Comparison of ENCODE assay signal across 19 cellular contexts in the genomic region with DNA sequence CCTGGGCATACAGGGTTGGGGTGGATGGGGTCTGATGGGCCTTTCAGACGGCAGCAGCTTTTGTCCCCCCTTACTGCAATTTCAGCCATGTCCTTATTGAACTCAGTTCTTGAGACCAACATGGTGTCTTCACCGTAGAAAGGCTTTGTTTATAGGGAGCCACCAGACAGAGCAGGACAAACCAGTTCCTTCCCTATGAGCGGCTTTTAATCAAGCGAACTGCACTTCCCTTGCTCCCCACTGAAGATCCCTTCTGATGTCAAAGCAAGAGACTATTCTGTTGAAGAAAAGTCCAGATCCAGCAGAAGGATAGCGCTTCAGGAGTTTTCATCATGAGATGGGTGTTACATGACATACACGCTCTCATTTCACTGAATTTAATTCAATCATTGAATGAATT.
DNase-seq lines count a peak whose midpoint lies in the region; ATAC-seq, FAIRE-seq and TF ChIP-seq lines count a peak whose summit lies in the region.
"Had no signal": no experiment of that assay in that cellular context is flagged by ENCODE, and none has a peak within 500 bp of the region (broad histone marks: within the 10 kb centered on the region; RNA-seq: fewer than 3 reads in every experiment).

No MANE protein-coding gene starts in this region.

- H3K9ac ChIP-seq in kidney (ENCODE audit: low read length in 2 of 2), result no peak overlapping the region

- H3K36me3 Mint-ChIP-seq in GM23338 (ENCODE audit: low read depth) (no peaks in the 10 kb centered on the region), type B pancreatic cell (no peaks in the 10 kb centered on the region)
- no peaks in the 10 kb centered on the region for H3K36me3 Mint-ChIP-seq in activated T-cell treated with anti-CD3 and anti-CD28 coated beads, Interleukin-2, amount 50 U/mL, for 24 hours (ENCODE audit: low read depth)
- H3K36me3 Mint-ChIP-seq: CD8-positive, alpha-beta T cell had no signal

- H2AFZ ChIP-seq in GM23338, result peak overlapping the region; percentile 78; the same call in 1 of the 2 replicates

- H3K4me1 ChIP-seq in GM23338 (ENCODE audit: insufficient read depth) (no peaks in the 10 kb centered on the region), kidney (ENCODE audit: control insufficient read depth in 1 of 2, insufficient read depth in 1 of 2, low read depth in 1 of 2, low read length in 2 of 2) (no peaks in the 10 kb centered on the region)

- no peaks in the 10 kb centered on the region for H3K9me3 ChIP-seq in kidney (ENCODE audit: control insufficient read depth in 1 of 2, low read length in 2 of 2)
- H3K9me3 ChIP-seq: A549, BE2C had no signal

- no peaks in the 10 kb centered on the region for H3K27me3 ChIP-seq in GM23338 (ENCODE audit: insufficient read depth)
- H3K27me3 ChIP-seq: BE2C had no signal

- no peaks in the 10 kb centered on the region for H3K79me2 ChIP-seq in GM23338 (replicated peaks; ENCODE audit: insufficient read depth)

- H3K36me3 ChIP-seq in GM23338 (ENCODE audit: insufficient read depth) (no peaks in the 10 kb centered on the region), kidney (ENCODE audit: control insufficient read depth in 1 of 2, insufficient read depth in 2 of 2, low read length in 2 of 2) (no peaks in the 10 kb centered on the region)
- H3K36me3 ChIP-seq: BE2C had no signal

- peaks cover 10% of the 10 kb centered on the region; the same call in 1 of the 2 replicates for H3K9me2 ChIP-seq in GM23338 (ENCODE audit: insufficient read depth)

- ATAC-seq in GM23338, result no peak
- ATAC-seq: A549; CD8-positive, alpha-beta T cell had no signal

- intact Hi-C loops in kidney (cut with DNase I), result no loop called here

- TF ChIP-seq CTCF in GM23338 (conservative IDR thresholded peaks at IDR 0.05; ENCODE audit: low read depth in 2 of 2) (no peak), epithelial cell of esophagus (IDR thresholded peaks at IDR 0.05; ENCODE audit: insufficient read depth, low read depth, low read length, missing control alignments) (no peak), type B pancreatic cell (conservative IDR thresholded peaks at IDR 0.05) (no peak), kidney (IDR thresholded peaks at IDR 0.05; ENCODE audit: borderline replicate concordance, extremely low read depth, insufficient read depth) (no peak)

- no peak overlapping the region for H3K27ac Mint-ChIP-seq in GM23338
- peak overlapping the region; percentile 85 for H3K27ac Mint-ChIP-seq in type B pancreatic cell
- H3K27ac Mint-ChIP-seq in activated T-cell treated with anti-CD3 and anti-CD28 coated beads, Interleukin-2, amount 50 U/mL, for 24 hours, result no peak overlapping the region
- H3K27ac Mint-ChIP-seq: CD8-positive, alpha-beta T cell; HFFc6 had no signal

- FAIRE-seq in kidney (lab: Jason Lieb, UNC), result no peak
- FAIRE-seq: A549, D721Med had no signal

- H3K9me3 Mint-ChIP-seq in GM23338 (no peaks in the 10 kb centered on the region), type B pancreatic cell (peaks cover 8% of the 10 kb centered on the region)
- H3K9me3 Mint-ChIP-seq in activated T-cell treated with anti-CD3 and anti-CD28 coated beads, Interleukin-2, amount 50 U/mL, for 24 hours, result no peaks in the 10 kb centered on the region
- H3K9me3 Mint-ChIP-seq: CD8-positive, alpha-beta T cell; HFFc6 had no signal

- DNase-seq in GM23338 (ENCODE audit: low spot score) (no peak), NCI-H146 treated with DMSO at 0.1 percent for 48 hours (lab: John Stamatoyannopoulos, UW; ENCODE audit: unreplicated experiment) (peak; percentile 31), epithelial cell of esophagus (ENCODE audit: low read depth) (peak; percentile 20), type B pancreatic cell (ENCODE audit: extremely low spot score, unreplicated experiment) (no peak), ureter (ENCODE audit: low spot score) (no peak), kidney (no peak)
- DNase-seq in activated T-cell treated with anti-CD3 and anti-CD28 coated beads, Interleukin-2, amount 50 U/mL, for 24 hours, result no peak
- DNase-seq: CD8-positive, alpha-beta T cell; COR-L47; DMS153; EL; GF-D8; HCEC 1CT; HFFc6 had no signal

- H3K27me3 Mint-ChIP-seq in GM23338 (ENCODE audit: insufficient read depth, low read depth, poor library complexity), result peaks cover 6% of the 10 kb centered on the region
- no peaks in the 10 kb centered on the region for H3K27me3 Mint-ChIP-seq in type B pancreatic cell
- no peaks in the 10 kb centered on the region for H3K27me3 Mint-ChIP-seq in activated T-cell treated with anti-CD3 and anti-CD28 coated beads, Interleukin-2, amount 50 U/mL, for 24 hours

- H3K4me1 Mint-ChIP-seq in GM23338 (peaks cover 3% of the 10 kb centered on the region; the same call in 1 of the 3 replicates), type B pancreatic cell (ENCODE audit: unreplicated experiment) (peaks cover 60% of the 10 kb centered on the region)
- peaks cover 38% of the 10 kb centered on the region for H3K4me1 Mint-ChIP-seq in activated T-cell treated with anti-CD3 and anti-CD28 coated beads, Interleukin-2, amount 50 U/mL, for 24 hours (ENCODE audit: low read depth)

- no peaks in the 10 kb centered on the region for H3F3A ChIP-seq in GM23338 (replicated peaks; ENCODE audit: low read depth)

- no peaks in the 10 kb centered on the region for H4K20me1 ChIP-seq in GM23338 (replicated peaks; ENCODE audit: insufficient read depth)

- no peak overlapping the region for H3K27ac ChIP-seq in GM23338 (ENCODE audit: low read depth)
- H3K27ac ChIP-seq in kidney (ENCODE audit: low read depth in 2 of 2, low read length in 2 of 2), result no peak overlapping the region
- H3K27ac ChIP-seq: C4-2B, HL-60 had no signal

- no peak overlapping the region for H3K4me2 ChIP-seq in GM23338
- H3K4me2 ChIP-seq: A549 had no signal

- H3K4me3 Mint-ChIP-seq in GM23338 (no peak overlapping the region), type B pancreatic cell (peak overlapping the region; percentile 60)
- H3K4me3 Mint-ChIP-seq in activated T-cell treated with anti-CD3 and anti-CD28 coated beads, Interleukin-2, amount 50 U/mL, for 24 hours, result no peak overlapping the region
- H3K4me3 Mint-ChIP-seq: CD8-positive, alpha-beta T cell; HFFc6 had no signal

- H3K4me3 ChIP-seq in GM23338, result no peak overlapping the region
- H3K4me3 ChIP-seq in epithelial cell of esophagus (ENCODE audit: low read length), result no peak overlapping the region
- H3K4me3 ChIP-seq in kidney (ENCODE audit: low read length in 2 of 2), result no peak overlapping the region
- H3K4me3 ChIP-seq: A549 had no signal

TF ChIP-seq in GM23338, 12 proteins besides CTCF, POLR2A, EP300 and RAD21 (continues in another document):
- TF ChIP-seq CREB1 (CRISPR knock-in tag; IDR thresholded peaks at IDR 0.05; ENCODE audit: low read depth), result no peak
- TF ChIP-seq EZH2phosphoT487 (IDR thresholded peaks at IDR 0.05; ENCODE audit: unreplicated experiment), result no peak
- no peak for TF ChIP-seq NANOG (IDR thresholded peaks at IDR 0.05; ENCODE audit: borderline replicate concordance)

Comparison
In these comparisons a context has a peak if more than half of its experiments do, and no peak if none do; other contexts are left out.
1. DNase-seq: peak in NCI-H146 treated with DMSO at 0.1 percent for 48 hours (single experiment) and epithelial cell of esophagus (single experiment); none in GM23338 (single experiment), type B pancreatic cell (single experiment), ureter (single experiment), activated T-cell treated with anti-CD3 and anti-CD28 coated beads, Interleukin-2, amount 50 U/mL, for 24 hours (single experiment) and kidney (single experiment).